ENCODE assay signal across 8 cellular contexts in the genomic region with DNA sequence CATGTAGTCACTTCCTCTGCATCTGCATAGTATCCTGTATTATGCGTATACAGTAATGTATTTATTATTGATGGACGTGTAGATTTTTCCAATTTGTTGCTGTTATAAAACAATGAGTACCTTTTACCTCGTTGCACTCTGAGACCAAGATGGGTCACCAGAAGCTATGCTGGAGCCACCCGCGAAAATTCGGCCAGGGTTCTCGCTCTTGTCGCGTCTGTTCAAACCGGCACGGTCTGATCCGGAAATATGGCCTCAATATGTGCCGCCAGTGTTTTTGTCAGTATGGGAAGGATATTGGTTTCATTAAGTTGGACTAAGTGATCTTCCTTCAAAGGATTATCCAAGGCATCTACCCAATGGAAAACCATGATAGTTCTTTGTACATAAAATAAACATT. TPM values are rescaled to one million over a fixed set of nuclear protein-coding genes. Genes with fewer than 3 reads are reported as not detected.
DNase-seq lines count a peak whose midpoint lies in the region; ATAC-seq, FAIRE-seq and TF ChIP-seq lines count a peak whose summit lies in the region.

No MANE protein-coding gene starts in this region.

- H3K9me3 Mint-ChIP-seq in activated T-cell treated with anti-CD3 and anti-CD28 coated beads, Interleukin-2, amount 50 U/mL, for 72 hours: no peaks in the 10 kb centered on the region
- H3K9me3 Mint-ChIP-seq in activated CD8-positive, alpha-beta T cell treated with anti-CD3 and anti-CD28 coated beads, Interleukin-2, amount 10 ng/mL, durations not matched to agents 7 days and 5 days (ENCODE audit: insufficient read depth): no peaks in the 10 kb centered on the region

- H4K20me1 ChIP-seq in keratinocyte (ENCODE audit: control insufficient read depth, extremely low read depth, insufficient read depth, low read length): peaks cover 2% of the 10 kb centered on the region

- intact Hi-C loops in thyroid gland (cut with DNase I): no loop called here

- no peaks in the 10 kb centered on the region for H3K9me3 ChIP-seq in keratinocyte (ENCODE audit: control insufficient read depth, low read depth, low read length)
- no peaks in the 10 kb centered on the region for H3K9me3 ChIP-seq in thyroid gland

- H3K36me3 ChIP-seq in keratinocyte (ENCODE audit: control insufficient read depth in 2 of 2, extremely low read depth in 1 of 2, insufficient read depth in 2 of 2, low read length in 2 of 2) (peaks cover 4% of the 10 kb centered on the region in 2 experiments), thyroid gland (no peaks in the 10 kb centered on the region)

- H3K27me3 Mint-ChIP-seq in activated T-cell treated with anti-CD3 and anti-CD28 coated beads, Interleukin-2, amount 50 U/mL, for 72 hours (ENCODE audit: low read depth): no peaks in the 10 kb centered on the region
- no peaks in the 10 kb centered on the region for H3K27me3 Mint-ChIP-seq in activated CD8-positive, alpha-beta T cell treated with anti-CD3 and anti-CD28 coated beads, Interleukin-2, amount 10 ng/mL, durations not matched to agents 7 days and 5 days (ENCODE audit: low read depth)

- H3K79me2 ChIP-seq in keratinocyte (ENCODE audit: control insufficient read depth, insufficient read depth, low read length): peaks cover 74% of the 10 kb centered on the region

- H3K9me1 ChIP-seq in keratinocyte (ENCODE audit: control insufficient read depth, extremely low read depth, insufficient read depth, low read length): no peaks in the 10 kb centered on the region

- TF ChIP-seq CTCF in keratinocyte (optimal IDR thresholded peaks at IDR 0.05 in 1 of 3, IDR thresholded peaks at IDR 0.05 in 1 of 3, conservative IDR thresholded peaks at IDR 0.05 in 1 of 3; ENCODE audit: extremely low read depth in 1 of 3, insufficient read depth in 2 of 3, low read length in 3 of 3) (no peak), thyroid gland (IDR thresholded peaks at IDR 0.05) (no peak)

- H3K4me1 ChIP-seq in keratinocyte (ENCODE audit: control insufficient read depth, extremely low read depth, insufficient read depth, low read length) (peaks cover 18% of the 10 kb centered on the region), thyroid gland (peaks cover 30 to 32% of the 10 kb centered on the region in 2 donors)

- CTCF ChIA-PET in activated CD8-positive, alpha-beta T cell treated with anti-CD3 and anti-CD28 coated beads, Interleukin-2, amount 10 ng/mL, durations not matched to agents 7 days and 5 days (lab: Charles Lee): interaction anchor here (1.1 to 1.3 kb wide), 2 partner anchors 8 to 10 kb away, joined by 3 to 4 read pairs; no protein-coding TSS in a partner anchor

- no peak for FAIRE-seq in keratinocyte (lab: Jason Lieb, UNC)

- H3K27ac ChIP-seq in keratinocyte (ENCODE audit: control insufficient read depth, insufficient read depth, low read length) (peak overlapping the region; percentile 33), thyroid gland (peak overlapping the region in 1 of 3 donors; percentile 88)

- dilution Hi-C loops in keratinocyte (cut with MboI; ENCODE audit: extremely low pct_ligation_motif_present, low sequenced_read_pairs): no loop called here

- H3K27me3 ChIP-seq in keratinocyte (ENCODE audit: control insufficient read depth, extremely low read depth, insufficient read depth, low read length) (no peaks in the 10 kb centered on the region), thyroid gland (no peaks in the 10 kb centered on the region)

- POLR2A ChIA-PET in activated CD8-positive, alpha-beta T cell treated with anti-CD3 and anti-CD28 coated beads, Interleukin-2, amount 10 ng/mL, durations not matched to agents 7 days and 5 days (lab: Charles Lee): interaction anchor here (1.1 to 1.5 kb wide), 4 partner anchors 9 to 273 kb away, joined by 3 to 15 read pairs (median 4); a partner anchor contains a TSS

- peaks cover 11 to 13% of the 10 kb centered on the region in 2 donors for H3K36me3 Mint-ChIP-seq in activated T-cell treated with anti-CD3 and anti-CD28 coated beads, Interleukin-2, amount 50 U/mL, for 72 hours (ENCODE audit: insufficient read depth in 2 of 2)
- peaks cover 34% of the 10 kb centered on the region for H3K36me3 Mint-ChIP-seq in activated CD8-positive, alpha-beta T cell treated with anti-CD3 and anti-CD28 coated beads, Interleukin-2, amount 10 ng/mL, durations not matched to agents 7 days and 5 days (ENCODE audit: low read depth)

- peak overlapping the region; percentile 96 for H3K9ac ChIP-seq in keratinocyte (ENCODE audit: control insufficient read depth, extremely low read depth, insufficient read depth, low read length)

- WGBS in thyroid gland, 2 donors: 11 to 18% methylated on average over 13 of the region's 13 CpGs

- H3K4me3 ChIP-seq in keratinocyte (ENCODE audit: control insufficient read depth in 2 of 3, extremely low read depth in 1 of 3, insufficient read depth in 2 of 3, low read depth in 1 of 3, low read length in 3 of 3): peak overlapping the region; percentile 87 to 96 (median 87)
- H3K4me3 ChIP-seq in thyroid gland (replicated peaks in 1 of 3): peak overlapping the region in 2 of 3 donors; percentile 32 to 71

- peaks cover 71% of the 10 kb centered on the region for H3K4me1 Mint-ChIP-seq in activated T-cell treated with anti-CD3 and anti-CD28 coated beads, Interleukin-2, amount 50 U/mL, for 72 hours (ENCODE audit: low read depth)
- H3K4me1 Mint-ChIP-seq in activated CD8-positive, alpha-beta T cell treated with anti-CD3 and anti-CD28 coated beads, Interleukin-2, amount 10 ng/mL, durations not matched to agents 7 days and 5 days (ENCODE audit: low read depth): peaks cover 54% of the 10 kb centered on the region

- DNase-seq in activated T-cell treated with anti-CD3 and anti-CD28 coated beads, Interleukin-2, amount 50 U/mL, for 72 hours: peak in 1 of 2 donors; percentile 10
- no peak for DNase-seq in activated T-cell treated with anti-CD3 and anti-CD28 coated beads, Interleukin-2, amount 50 U/mL, for 48 hours
- DNase-seq in activated CD8-positive, alpha-beta T cell treated with anti-CD3 and anti-CD28 coated beads, Interleukin-2, amount 10 ng/mL, durations not matched to agents 7 days and 5 days: peak; percentile 28
- DNase-seq in keratinocyte (ENCODE audit: low read depth, low spot score) (no peak), thyroid gland (no peak)
- no peak for DNase-seq in effector CD4-positive, alpha-beta T cell
- DNase-seq in stimulated activated CD4-positive, alpha-beta T cell treated with anti-CD3 and anti-CD28 coated beads, Interleukin-1b, Interleukin-23, amount 100 ng/mL, for 48 hours: no peak

- no peak overlapping the region for H2AFZ ChIP-seq in keratinocyte (ENCODE audit: control insufficient read depth, low read length)

- no peak for ATAC-seq in activated T-cell treated with anti-CD3 and anti-CD28 coated beads, Interleukin-2, amount 50 U/mL, for 72 hours (replicated peaks in 1 of 2)
- ATAC-seq in activated CD8-positive, alpha-beta T cell treated with anti-CD3 and anti-CD28 coated beads, Interleukin-2, amount 10 ng/mL, durations not matched to agents 7 days and 5 days: no peak
- no peak for ATAC-seq in HG03139 (IDR thresholded peaks at IDR 0.05; ENCODE audit: unreplicated experiment)

- H3K4me2 ChIP-seq in keratinocyte (ENCODE audit: control insufficient read depth, extremely low read depth, insufficient read depth, low read depth, low read length): peak overlapping the region; percentile 88

- H3K27ac Mint-ChIP-seq in activated T-cell treated with anti-CD3 and anti-CD28 coated beads, Interleukin-2, amount 50 U/mL, for 72 hours: peak overlapping the region; percentile 96
- H3K27ac Mint-ChIP-seq in activated CD8-positive, alpha-beta T cell treated with anti-CD3 and anti-CD28 coated beads, Interleukin-2, amount 10 ng/mL, durations not matched to agents 7 days and 5 days: peak overlapping the region; percentile 99

- H3K4me3 Mint-ChIP-seq in activated T-cell treated with anti-CD3 and anti-CD28 coated beads, Interleukin-2, amount 50 U/mL, for 72 hours: peak overlapping the region; percentile 95 to 97
- peak overlapping the region; percentile 99 for H3K4me3 Mint-ChIP-seq in activated CD8-positive, alpha-beta T cell treated with anti-CD3 and anti-CD28 coated beads, Interleukin-2, amount 10 ng/mL, durations not matched to agents 7 days and 5 days

- TF ChIP-seq POLR2A in thyroid gland (IDR thresholded peaks at IDR 0.05): no peak

RNA-seq across cellular contexts. Expression of a gene that starts 1.0 kb away (rescaled TPM):
- 100 to 1,000 TPM; 132 to 166 TPM for total RNA-seq in activated T-cell treated with anti-CD3 and anti-CD28 coated beads, Interleukin-2, amount 50 U/mL, for 72 hours
- total RNA-seq in activated CD8-positive, alpha-beta T cell treated with anti-CD3 and anti-CD28 coated beads, Interleukin-2, amount 10 ng/mL, durations not matched to agents 7 days and 5 days: 100 to 1,000 TPM; 130 to 132 TPM
- 144 to 240 TPM (median 215 TPM) in 3 replicates for polyA plus RNA-seq in keratinocyte
- 138 TPM for polyA plus RNA-seq in keratinocyte (2011; ENCODE audit: low read depth)
- polyA plus RNA-seq in keratinocyte (2011; cell fraction: cytosol; rRNA removed): 189 and 241 TPM in 2 replicates
- 170 and 242 TPM in 2 replicates for polyA plus RNA-seq in keratinocyte (2011; cell fraction: nucleus; rRNA removed)
- 131 and 170 TPM in 2 replicates for polyA plus RNA-seq in keratinocyte (2012; ENCODE audit: low replicate concordance)
- polyA minus RNA-seq in keratinocyte: 20.9 to 142 TPM (median 73.2 TPM) in 3 replicates
- polyA minus RNA-seq in keratinocyte (2011; cell fraction: cytosol; rRNA and poly(A)+ RNA removed): 56.4 TPM
- polyA minus RNA-seq in keratinocyte (2011; cell fraction: nucleus; rRNA and poly(A)+ RNA removed): 34.4 and 60.4 TPM in 2 replicates
- 100 to 1,000 TPM in 3 of 4 donors, 10 to 100 TPM in 1; 90.8 to 144 (median 113) TPM for total RNA-seq in thyroid gland

RNA-seq across cellular contexts. Expression of a gene that starts 3.9 kb away (rescaled TPM):
- total RNA-seq in activated T-cell treated with anti-CD3 and anti-CD28 coated beads, Interleukin-2, amount 50 U/mL, for 72 hours: 10 to 100 TPM; 37.5 to 43.6 TPM
- 10 to 100 TPM; 30.9 to 35.5 TPM for total RNA-seq in activated CD8-positive, alpha-beta T cell treated with anti-CD3 and anti-CD28 coated beads, Interleukin-2, amount 10 ng/mL, durations not matched to agents 7 days and 5 days
- polyA plus RNA-seq in keratinocyte: 14.2 to 25.8 TPM (median 17.6 TPM) in 3 replicates
- 64.3 TPM for polyA plus RNA-seq in keratinocyte (2011; ENCODE audit: low read depth)
- 12.4 and 18.3 TPM in 2 replicates for polyA plus RNA-seq in keratinocyte (2011; cell fraction: cytosol; rRNA removed)
- polyA plus RNA-seq in keratinocyte (2011; cell fraction: nucleus; rRNA removed): 27.8 and 45.5 TPM in 2 replicates
- polyA plus RNA-seq in keratinocyte (2012; ENCODE audit: low replicate concordance): 19.5 and 23.3 TPM in 2 replicates
- 2.1 to 12.1 TPM (median 3.5 TPM) in 3 replicates for polyA minus RNA-seq in keratinocyte
- 10.6 TPM for polyA minus RNA-seq in keratinocyte (2011; cell fraction: cytosol; rRNA and poly(A)+ RNA removed)
- polyA minus RNA-seq in keratinocyte (2011; cell fraction: nucleus; rRNA and poly(A)+ RNA removed): 7.7 and 8.7 TPM in 2 replicates
- total RNA-seq in thyroid gland: 10 to 100 TPM; 13.2 to 28.1 (median 18.2) TPM

RNA-seq across cellular contexts. Expression of a gene that starts 51.2 kb away (rescaled TPM):
- 10 to 100 TPM; 89.7 to 96.1 TPM for total RNA-seq in activated T-cell treated with anti-CD3 and anti-CD28 coated beads, Interleukin-2, amount 50 U/mL, for 72 hours
- 10 to 100 TPM; 58.3 to 59.2 TPM for total RNA-seq in activated CD8-positive, alpha-beta T cell treated with anti-CD3 and anti-CD28 coated beads, Interleukin-2, amount 10 ng/mL, durations not matched to agents 7 days and 5 days
- 43.6 to 79.2 TPM (median 61.2 TPM) in 3 replicates for polyA plus RNA-seq in keratinocyte
- 87.9 TPM for polyA plus RNA-seq in keratinocyte (2011; ENCODE audit: low read depth)
- polyA plus RNA-seq in keratinocyte (2011; cell fraction: cytosol; rRNA removed): 31.9 and 63.6 TPM in 2 replicates
- 79.9 and 111 TPM in 2 replicates for polyA plus RNA-seq in keratinocyte (2011; cell fraction: nucleus; rRNA removed)
- 46.2 and 48.0 TPM in 2 replicates for polyA plus RNA-seq in keratinocyte (2012; ENCODE audit: low replicate concordance)
- polyA minus RNA-seq in keratinocyte: 6.6 to 38.3 TPM (median 17.0 TPM) in 3 replicates
- polyA minus RNA-seq in keratinocyte (2011; cell fraction: cytosol; rRNA and poly(A)+ RNA removed): 24.2 TPM
- polyA minus RNA-seq in keratinocyte (2011; cell fraction: nucleus; rRNA and poly(A)+ RNA removed): 13.6 and 23.0 TPM in 2 replicates
- 10 to 100 TPM; 52.1 to 77.4 (median 61.2) TPM for total RNA-seq in thyroid gland
